ENCODE assay signal across 27 cellular contexts in genomic region chr1:5933676-5934057, GRCh38. TPM values are rescaled to one million over a fixed set of nuclear protein-coding genes. Genes with fewer than 3 reads are reported as not detected.
A peak's percentile ranks its signal among the peaks of the same experiment; 100 is the strongest.
DNase-seq lines count a peak whose midpoint lies in the region; ATAC-seq and TF ChIP-seq lines count a peak whose summit lies in the region.
"Had no signal": no experiment of that assay in that cellular context is flagged by ENCODE, and none has a peak within 500 bp of the region (broad histone marks: within the 10 kb centered on the region; RNA-seq: fewer than 3 reads in every experiment).

No MANE protein-coding gene starts in this region.

- ATAC-seq in left lobe of liver (peak; percentile 88), GM19455 (IDR thresholded peaks at IDR 0.05; ENCODE audit: unreplicated experiment) (no peak)
- ATAC-seq: activated T-cell treated with anti-CD3 and anti-CD28 coated beads, Interleukin-2, amount 50 U/mL, for 72 hours; PC-3; psoas muscle had no signal

- H3K36me3 Mint-ChIP-seq in T-helper 2 cell treated with Interferon-gamma antibody and Interleukin-4, amounts not matched to agents 5 μg/mL and 100 μg/mL, for 36 hours (ENCODE audit: low read depth), result peaks cover 13% of the 10 kb centered on the region

- H3K27me3 Mint-ChIP-seq in T-helper 2 cell treated with Interferon-gamma antibody and Interleukin-4, amounts not matched to agents 5 μg/mL and 100 μg/mL, for 36 hours (ENCODE audit: low read depth), result no peaks in the 10 kb centered on the region
- H3K27me3 Mint-ChIP-seq: CD8-positive, alpha-beta memory T cell; naive B cell had no signal

- no peaks in the 10 kb centered on the region for H3K9me3 Mint-ChIP-seq in T-helper 2 cell treated with Interferon-gamma antibody and Interleukin-4, amounts not matched to agents 5 μg/mL and 100 μg/mL, for 36 hours
- H3K9me3 Mint-ChIP-seq: activated T-cell treated with anti-CD3 and anti-CD28 coated beads, Interleukin-2, amount 50 U/mL, for 72 hours; CD8-positive, alpha-beta memory T cell had no signal

- no peak overlapping the region for H3K4me3 Mint-ChIP-seq in T-helper 2 cell treated with Interferon-gamma antibody and Interleukin-4, amounts not matched to agents 5 μg/mL and 100 μg/mL, for 36 hours
- H3K4me3 Mint-ChIP-seq: activated T-cell treated with anti-CD3 and anti-CD28 coated beads, Interleukin-2, amount 50 U/mL, for 72 hours; CD8-positive, alpha-beta memory T cell; naive B cell had no signal

- no peak overlapping the region for H3K27ac Mint-ChIP-seq in T-helper 2 cell treated with Interferon-gamma antibody and Interleukin-4, amounts not matched to agents 5 μg/mL and 100 μg/mL, for 36 hours
- H3K27ac Mint-ChIP-seq: activated T-cell treated with anti-CD3 and anti-CD28 coated beads, Interleukin-2, amount 50 U/mL, for 72 hours; naive B cell had no signal

- no peak overlapping the region for H3K4me3 ChIP-seq in choroid plexus epithelial cell (ENCODE audit: low read depth, low read length)
- H3K4me3 ChIP-seq: colonic mucosa, left ventricle myocardium inferior, psoas muscle, tibial artery had no signal

- TF ChIP-seq CTCF in choroid plexus epithelial cell (conservative IDR thresholded peaks at IDR 0.05; ENCODE audit: low read depth, low read length), result no peak

- peak; percentile 25 for DNase-seq in AG08395 (ENCODE audit: low spot score)
- peak; percentile 56 for DNase-seq in HuH-7.5 (ENCODE audit: low spot score)
- peak; percentile 77 for DNase-seq in choroid plexus epithelial cell (ENCODE audit: low read depth)
- DNase-seq in left lobe of liver (ENCODE audit: low spot score), result no peak
- no peak for DNase-seq in activated gamma-delta T cell treated with Interleukin-2 at 50 U/mL for 16 hours
- no peak for DNase-seq in NCI-H345 treated with DMSO at 0.1 percent for 48 hours (lab: John Stamatoyannopoulos, UW; ENCODE audit: unreplicated experiment)
- DNase-seq in T-helper 2 cell treated with Interferon-gamma antibody and Interleukin-4, amounts not matched to agents 5 μg/mL and 100 μg/mL, for 36 hours (ENCODE audit: low spot score), result no peak
- DNase-seq: activated CD4-positive, alpha-beta T cell treated with anti-CD3 and anti-CD28 coated beads, Interleukin-2, amount 50 U/mL, for 4 hours; activated CD4-positive, CD25-positive, alpha-beta regulatory T cell; activated naive CD4-positive, alpha-beta T cell treated with Interleukin-2 at 50 U/mL for 16 hours; activated T-cell treated with anti-CD3 and anti-CD28 coated beads, Interleukin-2, amount 50 U/mL, for 72 hours; amniotic stem cell; BE2C; CD8-positive, alpha-beta memory T cell; colonic mucosa; effector memory CD4-positive, alpha-beta T cell; Kasumi-1; left ventricle myocardium inferior; naive B cell; NCI-H1436; NCI-H510A treated with DMSO at 0.1 percent for 48 hours; PC-3; psoas muscle; stimulated activated CD8-positive, alpha-beta memory T cell treated with anti-CD3 and anti-CD28 coated beads, Interleukin-4, amount 100 ng/mL, for 48 hours; T-helper 9 cell had no signal

- H3K4me1 Mint-ChIP-seq in T-helper 2 cell treated with Interferon-gamma antibody and Interleukin-4, amounts not matched to agents 5 μg/mL and 100 μg/mL, for 36 hours (ENCODE audit: low read depth), result peaks cover 16% of the 10 kb centered on the region
- H3K4me1 Mint-ChIP-seq: naive B cell had no signal

RNA-seq across cellular contexts. Expression of gene NPHP4, which starts 58.6 kb away (rescaled TPM):
- total RNA-seq in left lobe of liver, result 4.5 TPM

Comparison
In these comparisons a context has a peak if more than half of its experiments do, and no peak if none do; other contexts are left out.
1. DNase-seq: peak in AG08395 (single experiment), HuH-7.5 (single experiment) and choroid plexus epithelial cell (single experiment); none in left lobe of liver (single experiment), activated gamma-delta T cell treated with Interleukin-2 at 50 U/mL for 16 hours (single experiment), NCI-H345 treated with DMSO at 0.1 percent for 48 hours (single experiment) and T-helper 2 cell treated with Interferon-gamma antibody and Interleukin-4, amounts not matched to agents 5 μg/mL and 100 μg/mL, for 36 hours (single experiment).